ENCODE assay signal across 11 cellular contexts in genomic region chr9:95089916-95090791, GRCh38.
A peak's percentile ranks its signal among the peaks of the same experiment; 100 is the strongest.
DNase-seq lines count a peak whose midpoint lies in the region; ATAC-seq and TF ChIP-seq lines count a peak whose summit lies in the region.
"Had no signal": no experiment of that assay in that cellular context is flagged by ENCODE, and none has a peak within 500 bp of the region (broad histone marks: within the 10 kb centered on the region; RNA-seq: fewer than 3 reads in every experiment).

No MANE protein-coding gene starts in this region.

- TF ChIP-seq CTCF in brain (conservative IDR thresholded peaks at IDR 0.05) = no peak
- no peak for TF ChIP-seq CTCF in gastrocnemius medialis (IDR thresholded peaks at IDR 0.05 in 4 of 5, conservative IDR thresholded peaks at IDR 0.05 in 1 of 5)
- no peak for TF ChIP-seq CTCF in GM23338 (conservative IDR thresholded peaks at IDR 0.05; ENCODE audit: low read depth in 2 of 2)

- in situ Hi-C loops in gastrocnemius medialis (cut with MboI; ENCODE audit: low sequenced_read_pairs in 4 of 4) = no loop called here

- peaks cover 32% of the 10 kb centered on the region for H3K36me3 Mint-ChIP-seq in brain
- peaks cover 4% of the 10 kb centered on the region; the same call in 1 of the 3 replicates for H3K36me3 Mint-ChIP-seq in GM23338 (ENCODE audit: low read depth)

- intact Hi-C loops in gastrocnemius medialis (cut with DNase I; ENCODE audit: low total_unique reads) = loop anchor here (5.0 to 10.0 kb wide), 3 partner anchors 83 to 415 kb away; no protein-coding TSS in a partner anchor

- peak; percentile 20 to 50 for ATAC-seq in gastrocnemius medialis
- no peak for ATAC-seq in GM23338

- H2AFZ ChIP-seq in GM23338 = no peak overlapping the region

- H3K4me1 Mint-ChIP-seq in brain (peaks cover 81% of the 10 kb centered on the region), GM23338 (peaks cover 35% of the 10 kb centered on the region)

- H4K20me1 ChIP-seq in GM23338 (replicated peaks; ENCODE audit: insufficient read depth) = no peaks in the 10 kb centered on the region

- H3K27me3 ChIP-seq in layer of hippocampus (ENCODE audit: control insufficient read depth, insufficient read depth, low read length) (no peaks in the 10 kb centered on the region), gastrocnemius medialis (no peaks in the 10 kb centered on the region), GM23338 (ENCODE audit: insufficient read depth) (no peaks in the 10 kb centered on the region)

- peaks cover 0 to 5% of the 10 kb centered on the region in 2 donors for H3K36me3 ChIP-seq in gastrocnemius medialis
- H3K36me3 ChIP-seq in GM23338 (ENCODE audit: insufficient read depth) = no peaks in the 10 kb centered on the region

- H3K4me1 ChIP-seq in gastrocnemius medialis (peaks cover 86 to 88% of the 10 kb centered on the region in 2 donors), GM23338 (ENCODE audit: insufficient read depth) (no peaks in the 10 kb centered on the region)

- H3K4me3 Mint-ChIP-seq in brain (no peak overlapping the region), GM23338 (no peak overlapping the region; the same call in 2 of the 3 replicates)

- H3K79me2 ChIP-seq in GM23338 (replicated peaks; ENCODE audit: insufficient read depth) = no peaks in the 10 kb centered on the region

- H3K27ac ChIP-seq in layer of hippocampus (ENCODE audit: low read depth, low read length) (peak overlapping the region; percentile 85), gastrocnemius medialis (peak overlapping the region; percentile 87 to 96 (median 90)), GM23338 (ENCODE audit: low read depth) (no peak overlapping the region)

- DNase-seq in EH (ENCODE audit: low read depth) = peak; percentile 29
- peak; percentile 63 to 89 for DNase-seq in gastrocnemius medialis
- no peak for DNase-seq in SK-N-DZ (ENCODE audit: low spot score)
- no peak for DNase-seq in pons (ENCODE audit: low spot score)
- DNase-seq in germinal center (ENCODE audit: low spot score) = no peak
- DNase-seq in GM23338 (ENCODE audit: low spot score) = no peak
- DNase-seq: activated gamma-delta T cell treated with Interleukin-2 at 50 U/mL for 16 hours; CD4-positive, CD25-positive, alpha-beta regulatory T cell; stimulated activated CD4-positive, alpha-beta T cell treated with anti-CD3 and anti-CD28 coated beads, Interleukin-4, amount 100 ng/mL, for 4 hours had no signal

- no peaks in the 10 kb centered on the region for H3K9me2 ChIP-seq in GM23338 (ENCODE audit: insufficient read depth)

- H3K9me3 Mint-ChIP-seq in brain (peaks cover 0 to 2% (median 0%) of the 10 kb centered on the region in 5 experiments), GM23338 (no peaks in the 10 kb centered on the region)
- H3K9me3 Mint-ChIP-seq: CD4-positive, CD25-positive, alpha-beta regulatory T cell had no signal

- H3K27ac Mint-ChIP-seq in brain = peak overlapping the region in 4 of 5 experiments; percentile 73 to 95 (median 85)
- no peak overlapping the region for H3K27ac Mint-ChIP-seq in GM23338
- H3K27ac Mint-ChIP-seq: CD4-positive, CD25-positive, alpha-beta regulatory T cell had no signal

- no peak overlapping the region for H3K4me2 ChIP-seq in GM23338

- H3K4me3 ChIP-seq in gastrocnemius medialis = no peak overlapping the region
- H3K4me3 ChIP-seq in GM23338 = no peak overlapping the region

- no peaks in the 10 kb centered on the region for H3F3A ChIP-seq in GM23338 (replicated peaks; ENCODE audit: low read depth)

- no peaks in the 10 kb centered on the region for H3K9me3 ChIP-seq in gastrocnemius medialis

- no peaks in the 10 kb centered on the region for H3K27me3 Mint-ChIP-seq in brain
- peaks cover 7% of the 10 kb centered on the region for H3K27me3 Mint-ChIP-seq in GM23338 (ENCODE audit: insufficient read depth, low read depth, poor library complexity)
- H3K27me3 Mint-ChIP-seq: CD4-positive, CD25-positive, alpha-beta regulatory T cell had no signal

- TF ChIP-seq POLR2A in gastrocnemius medialis (IDR thresholded peaks at IDR 0.05) = no peak

TF ChIP-seq in GM23338, 12 proteins besides CTCF, POLR2A, EP300 and RAD21 (continues in another document):
- TF ChIP-seq EZH2phosphoT487 (IDR thresholded peaks at IDR 0.05; ENCODE audit: unreplicated experiment) (no peak), EZH2 (IDR thresholded peaks at IDR 0.05; ENCODE audit: low read depth, unreplicated experiment) (no peak), ETS1 (IDR thresholded peaks at IDR 0.05) (no peak), ZNF462 (CRISPR knock-in tag; IDR thresholded peaks at IDR 0.05) (no peak), ZNF114 (CRISPR knock-in tag; IDR thresholded peaks at IDR 0.05) (no peak)

Comparison
In these comparisons a context has a peak if more than half of its experiments do, and no peak if none do; other contexts are left out.
1. DNase-seq: peak in EH (single experiment) and gastrocnemius medialis (2 of 2); none in SK-N-DZ (single experiment), pons (single experiment), germinal center (single experiment) and GM23338 (single experiment).